ENCODE assay signal across 1 cellular context in the genomic region with DNA sequence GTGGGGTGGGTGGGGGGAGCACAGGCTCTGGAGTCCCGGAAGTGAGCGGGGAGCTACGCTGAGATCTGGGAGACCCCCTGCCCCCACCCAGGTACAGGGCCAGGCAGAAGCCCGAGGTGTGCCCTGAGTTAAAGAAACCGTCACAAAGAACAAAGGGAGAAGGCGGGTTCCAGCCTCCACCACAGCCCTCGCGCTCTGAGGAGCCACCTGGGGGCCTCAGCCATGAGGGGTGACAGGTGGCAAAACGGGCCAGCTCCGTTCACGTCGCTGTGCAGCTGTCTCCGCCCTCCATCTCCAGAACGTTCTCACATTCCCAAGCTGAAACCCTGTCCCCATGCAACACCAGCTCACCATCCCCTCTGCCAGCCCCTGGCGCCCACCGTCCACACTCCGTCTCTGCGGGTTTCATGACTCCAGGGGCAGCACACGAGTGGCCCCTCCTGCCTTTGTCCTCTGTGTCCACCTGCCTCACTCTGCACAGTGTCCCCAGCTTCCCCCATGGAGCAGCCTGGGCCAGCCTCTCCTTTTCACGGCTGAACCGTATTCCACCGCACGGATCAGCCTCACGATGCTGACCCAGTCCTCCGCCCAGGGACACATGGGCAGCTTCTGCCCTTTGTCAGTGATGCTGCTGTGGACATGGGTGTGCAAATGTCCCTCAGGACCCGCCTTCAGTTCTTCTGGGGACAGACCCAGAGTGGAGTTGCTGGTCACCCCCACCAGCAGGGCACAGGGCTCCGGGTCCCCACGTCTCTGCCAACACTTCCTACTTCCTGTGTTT.
TF ChIP-seq lines count a peak whose summit lies in the region.

No MANE protein-coding gene starts in this region.

TF ChIP-seq in A549, 52 proteins besides CTCF, POLR2A, EP300 and RAD21:
- TF ChIP-seq CBX2 (IDR thresholded peaks at IDR 0.05; ENCODE audit: borderline replicate concordance, low read depth) (no peak), KDM5A (IDR thresholded peaks at IDR 0.05) (no peak), HOXB13 (CRISPR knock-in tag; IDR thresholded peaks at IDR 0.05; ENCODE audit: low read depth) (no peak), ZC3H11A (IDR thresholded peaks at IDR 0.05) (no peak), JUNB (IDR thresholded peaks at IDR 0.05) (no peak), FOSB (CRISPR knock-in tag; IDR thresholded peaks at IDR 0.05) (no peak), RNF2 (IDR thresholded peaks at IDR 0.05; ENCODE audit: borderline replicate concordance, low read depth) (no peak), ZFP36 (IDR thresholded peaks at IDR 0.05; ENCODE audit: borderline replicate concordance, partially characterized antibody) (no peak), E2F6 (IDR thresholded peaks at IDR 0.05; ENCODE audit: borderline replicate concordance, low read depth) (no peak), KDM1A (IDR thresholded peaks at IDR 0.05; ENCODE audit: low read depth) (no peak), CHD2 (IDR thresholded peaks at IDR 0.05; ENCODE audit: low read length, partially characterized antibody) (no peak), TP53 (CRISPR knock-in tag; IDR thresholded peaks at IDR 0.05) (no peak), HOXA7 (CRISPR knock-in tag; IDR thresholded peaks at IDR 0.05) (no peak), FOXS1 (CRISPR knock-in tag; IDR thresholded peaks at IDR 0.05) (no peak)
